Comparison of ENCODE assay signal across 10 cellular contexts in genomic region chr6:15359335-15359862, GRCh38.
DNase-seq lines count a peak whose midpoint lies in the region; ATAC-seq lines count a peak whose summit lies in the region.
"Had no signal": no experiment of that assay in that cellular context is flagged by ENCODE, and none has a peak within 500 bp of the region (broad histone marks: within the 10 kb centered on the region; RNA-seq: fewer than 3 reads in every experiment).

No MANE protein-coding gene starts in this region.

- no peaks in the 10 kb centered on the region for H3K27me3 Mint-ChIP-seq in memory B cell

- no peaks in the 10 kb centered on the region for H3K9me3 Mint-ChIP-seq in memory B cell
- H3K9me3 Mint-ChIP-seq: neural crest cell had no signal

- H3K27ac Mint-ChIP-seq in memory B cell = peak overlapping the region; percentile 8

- ATAC-seq in GM18502 (IDR thresholded peaks at IDR 0.05; ENCODE audit: poor library complexity, unreplicated experiment) (peak; percentile 66), GM21528 (IDR thresholded peaks at IDR 0.05; ENCODE audit: low FRiP score, unreplicated experiment) (peak; percentile 64), HG03342 (IDR thresholded peaks at IDR 0.05; ENCODE audit: unreplicated experiment) (peak; percentile 46), memory B cell (ENCODE audit: low read depth) (peak; percentile 41), sciatic nerve (no peak)

- peaks cover 2% of the 10 kb centered on the region for H3K36me3 Mint-ChIP-seq in memory B cell

- peak overlapping the region; percentile 12 for H3K4me3 Mint-ChIP-seq in memory B cell
- H3K4me3 Mint-ChIP-seq: neural crest cell had no signal

- H3K4me1 Mint-ChIP-seq in memory B cell = peaks cover 28% of the 10 kb centered on the region

- no peak for DNase-seq in memory B cell (ENCODE audit: low spot score in 2 of 2)
- no peak for DNase-seq in mucosa of gallbladder (ENCODE audit: low spot score)
- no peak for DNase-seq in OCI-M2 (lab: John Stamatoyannopoulos, UW; ENCODE audit: unreplicated experiment)
- no peak for DNase-seq in activated CD4-positive, alpha-beta T cell treated with anti-CD3 and anti-CD28 coated beads for 1 hour
- DNase-seq in sciatic nerve (ENCODE audit: low spot score) = no peak
- DNase-seq: foreskin melanocyte had no signal

- intact Hi-C loops in sciatic nerve (cut with DNase I) = no loop called here
